ENCODE assay signal across 21 cellular contexts in genomic region chr19:33447336-33448158, GRCh38.
A peak's percentile ranks its signal among the peaks of the same experiment; 100 is the strongest.
DNase-seq lines count a peak whose midpoint lies in the region; ATAC-seq, FAIRE-seq and TF ChIP-seq lines count a peak whose summit lies in the region.
"Had no signal": no experiment of that assay in that cellular context is flagged by ENCODE, and none has a peak within 500 bp of the region (broad histone marks: within the 10 kb centered on the region; RNA-seq: fewer than 3 reads in every experiment).

No MANE protein-coding gene starts in this region.

- H3K9ac ChIP-seq in kidney (ENCODE audit: low read length in 2 of 2): no peak overlapping the region

- no peaks in the 10 kb centered on the region for H3K36me3 ChIP-seq in SJCRH30
- peaks cover 3% of the 10 kb centered on the region in 2 donors for H3K36me3 ChIP-seq in kidney (ENCODE audit: control insufficient read depth in 1 of 2, insufficient read depth in 2 of 2, low read length in 2 of 2)
- H3K36me3 ChIP-seq in suprapubic skin: no peaks in the 10 kb centered on the region
- H3K36me3 ChIP-seq: neutrophil had no signal

- TF ChIP-seq CTCF in kidney (IDR thresholded peaks at IDR 0.05; ENCODE audit: borderline replicate concordance, extremely low read depth, insufficient read depth): no peak
- TF ChIP-seq CTCF in suprapubic skin (IDR thresholded peaks at IDR 0.05): no peak

- H3K4me3 ChIP-seq in SJCRH30: no peak overlapping the region
- no peak overlapping the region for H3K4me3 ChIP-seq in kidney (ENCODE audit: low read length in 2 of 2)
- no peak overlapping the region for H3K4me3 ChIP-seq in suprapubic skin
- H3K4me3 ChIP-seq: heart left ventricle, tibial artery had no signal

- WGBS in suprapubic skin: 62% methylated on average over 12 of the region's 18 CpGs

- FAIRE-seq in kidney (lab: Jason Lieb, UNC): no peak
- FAIRE-seq: H54 had no signal

- ATAC-seq in Right ventricle myocardium superior (ENCODE audit: poor library complexity) (no peak), left ventricle myocardium superior (no peak)
- ATAC-seq: effector memory CD8-positive, alpha-beta T cell; heart left ventricle had no signal

- DNase-seq in Right ventricle myocardium superior (peak; percentile 30), left ventricle myocardium superior (no peak), SJCRH30 (peak; percentile 52 to 54), kidney (peak; percentile 29), suprapubic skin (ENCODE audit: low spot score in 2 of 2) (peak; percentile 55 to 56), pons (ENCODE audit: low spot score) (no peak), NCI-H748 treated with DMSO at 0.1 percent for 48 hours (lab: John Stamatoyannopoulos, UW) (no peak), ureter (ENCODE audit: low spot score) (no peak)
- DNase-seq: activated CD4-positive, alpha-beta T cell treated with anti-CD3 and anti-CD28 coated beads for 4 hours; CD8-positive, alpha-beta memory T cell; cerebellar nuclear complex; effector memory CD8-positive, alpha-beta T cell; MM.1S; NCI-H1930; NCI-H524 treated with DMSO at 0.1 percent for 48 hours; retina; stimulated activated naive CD4-positive, alpha-beta T cell had no signal

- intact Hi-C loops in Right ventricle myocardium superior (cut with DNase I): no loop called here
- intact Hi-C loops in left ventricle myocardium superior (cut with micrococcal nuclease): no loop called here
- intact Hi-C loops in kidney (cut with DNase I): no loop called here

- H3K27me3 ChIP-seq in SJCRH30 (no peaks in the 10 kb centered on the region), suprapubic skin (no peaks in the 10 kb centered on the region)
- H3K27me3 ChIP-seq: heart left ventricle, neutrophil, tibial artery had no signal

- no peak for TF ChIP-seq POLR2A in suprapubic skin (IDR thresholded peaks at IDR 0.05)

- no peak overlapping the region for H3K27ac ChIP-seq in SJCRH30
- no peak overlapping the region for H3K27ac ChIP-seq in kidney (ENCODE audit: low read depth in 2 of 2, low read length in 2 of 2)
- no peak overlapping the region for H3K27ac ChIP-seq in suprapubic skin
- H3K27ac ChIP-seq: heart left ventricle, neutrophil, tibial artery had no signal

- no peaks in the 10 kb centered on the region for H3K9me3 ChIP-seq in SJCRH30 (replicated peaks)
- H3K9me3 ChIP-seq in kidney (ENCODE audit: control insufficient read depth in 1 of 2, low read length in 2 of 2): no peaks in the 10 kb centered on the region
- no peaks in the 10 kb centered on the region for H3K9me3 ChIP-seq in suprapubic skin
- H3K9me3 ChIP-seq: heart left ventricle, neutrophil, tibial artery had no signal

- H3K4me1 ChIP-seq in SJCRH30 (0 out of 2 replicates have a peak, but pooled peaks cover 5% of the 10 kb centered on the region), kidney (ENCODE audit: control insufficient read depth in 1 of 2, insufficient read depth in 1 of 2, low read depth in 1 of 2, low read length in 2 of 2) (peaks cover 0 to 2% of the 10 kb centered on the region in 2 donors), suprapubic skin (no peaks in the 10 kb centered on the region)
- H3K4me1 ChIP-seq: heart left ventricle, tibial artery had no signal

- TF ChIP-seq EP300 in suprapubic skin (IDR thresholded peaks at IDR 0.05): no peak

Comparison
In these comparisons a context has a peak if more than half of its experiments do, and no peak if none do; other contexts are left out.
1. DNase-seq: peak in Right ventricle myocardium superior (single experiment), SJCRH30 (2 of 2), kidney (single experiment) and suprapubic skin (2 of 2); none in left ventricle myocardium superior (single experiment), pons (single experiment), NCI-H748 treated with DMSO at 0.1 percent for 48 hours (single experiment) and ureter (single experiment).